14 cellular contexts compared by ENCODE assay signal in the genomic region with DNA sequence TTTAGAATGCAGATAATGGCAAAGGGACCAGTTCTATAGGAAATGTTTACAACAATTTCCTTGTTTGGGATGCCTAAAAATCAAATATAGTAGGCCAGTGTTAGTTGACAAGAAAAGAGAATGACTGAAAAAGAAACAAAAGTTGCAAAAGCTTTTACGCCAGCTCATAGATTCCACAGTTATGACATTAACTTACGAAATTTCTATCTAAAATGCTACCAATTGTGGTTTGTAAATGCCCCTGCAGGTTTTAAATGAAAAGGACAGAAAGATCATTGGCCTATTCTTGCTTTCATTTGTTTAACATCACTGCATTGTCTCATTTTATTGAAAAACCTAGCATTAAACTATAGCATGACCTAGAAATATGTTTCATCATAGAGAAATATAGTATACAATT.
DNase-seq lines count a peak whose midpoint lies in the region; TF ChIP-seq lines count a peak whose summit lies in the region.
"Had no signal": no experiment of that assay in that cellular context is flagged by ENCODE, and none has a peak within 500 bp of the region (broad histone marks: within the 10 kb centered on the region; RNA-seq: fewer than 3 reads in every experiment).

No MANE protein-coding gene starts in this region.

- DNase-seq in activated T-cell treated with anti-CD3 and anti-CD28 coated beads, Interleukin-2, amount 50 U/mL, for 24 hours: no peak
- DNase-seq in activated T-cell treated with anti-CD3 and anti-CD28 coated beads, Interleukin-2, amount 50 U/mL, for 1 hour: no peak
- peak; percentile 15 for DNase-seq in RKO (ENCODE audit: low spot score)
- DNase-seq in dedifferentiated amniotic fluid mesenchymal stem cell (ENCODE audit: extremely low spot score): peak; percentile 89
- no peak for DNase-seq in amygdala (lab: John Stamatoyannopoulos, UW)
- DNase-seq in GM20000 (ENCODE audit: low spot score): no peak
- no peak for DNase-seq in NCI-H510A treated with DMSO at 0.1 percent for 48 hours (lab: John Stamatoyannopoulos, UW)
- DNase-seq: activated CD4-positive, alpha-beta T cell treated with anti-CD3 and anti-CD28 coated beads for 48 hours; activated naive CD4-positive, alpha-beta T cell treated with anti-CD3 and anti-CD28 coated beads, Interleukin-2, amount 50 U/mL, for 16 hours; NCI-H1048; retina; transverse colon had no signal

- H3K36me3 Mint-ChIP-seq in activated T-cell treated with anti-CD3 and anti-CD28 coated beads, Interleukin-2, amount 50 U/mL, for 24 hours (ENCODE audit: low read depth): peaks cover 6% of the 10 kb centered on the region
- peaks cover 12% of the 10 kb centered on the region for H3K36me3 Mint-ChIP-seq in stimulated activated naive CD8-positive, alpha-beta T cell treated with anti-CD3 and anti-CD28 coated beads, Interleukin-15, Interleukin-2, amounts not matched to agents 100 ng/mL and 50 ng/mL, for 24 hours (ENCODE audit: low read depth)

- no peak for TF ChIP-seq CTCF in GM20000 (IDR thresholded peaks at IDR 0.05; ENCODE audit: extremely low read depth, missing control alignments)

- H3K27me3 Mint-ChIP-seq in activated T-cell treated with anti-CD3 and anti-CD28 coated beads, Interleukin-2, amount 50 U/mL, for 24 hours: no peaks in the 10 kb centered on the region
- no peaks in the 10 kb centered on the region for H3K27me3 Mint-ChIP-seq in stimulated activated naive CD8-positive, alpha-beta T cell treated with anti-CD3 and anti-CD28 coated beads, Interleukin-15, Interleukin-2, amounts not matched to agents 100 ng/mL and 50 ng/mL, for 24 hours

- H3K27ac Mint-ChIP-seq in activated T-cell treated with anti-CD3 and anti-CD28 coated beads, Interleukin-2, amount 50 U/mL, for 24 hours: peak overlapping the region; percentile 80
- H3K27ac Mint-ChIP-seq in stimulated activated naive CD8-positive, alpha-beta T cell treated with anti-CD3 and anti-CD28 coated beads, Interleukin-15, Interleukin-2, amounts not matched to agents 100 ng/mL and 50 ng/mL, for 24 hours: peak overlapping the region; percentile 87
- H3K27ac Mint-ChIP-seq: mesothelial cell of epicardium had no signal

- H3K4me3 Mint-ChIP-seq in activated T-cell treated with anti-CD3 and anti-CD28 coated beads, Interleukin-2, amount 50 U/mL, for 24 hours: no peak overlapping the region
- H3K4me3 Mint-ChIP-seq in stimulated activated naive CD8-positive, alpha-beta T cell treated with anti-CD3 and anti-CD28 coated beads, Interleukin-15, Interleukin-2, amounts not matched to agents 100 ng/mL and 50 ng/mL, for 24 hours: no peak overlapping the region
- H3K4me3 Mint-ChIP-seq: mesothelial cell of epicardium had no signal

- peaks cover 15% of the 10 kb centered on the region for H3K4me1 Mint-ChIP-seq in activated T-cell treated with anti-CD3 and anti-CD28 coated beads, Interleukin-2, amount 50 U/mL, for 24 hours (ENCODE audit: low read depth)
- peaks cover 10% of the 10 kb centered on the region for H3K4me1 Mint-ChIP-seq in stimulated activated naive CD8-positive, alpha-beta T cell treated with anti-CD3 and anti-CD28 coated beads, Interleukin-15, Interleukin-2, amounts not matched to agents 100 ng/mL and 50 ng/mL, for 24 hours (ENCODE audit: low read depth)

- peaks cover 5% of the 10 kb centered on the region for H3K9me3 Mint-ChIP-seq in activated T-cell treated with anti-CD3 and anti-CD28 coated beads, Interleukin-2, amount 50 U/mL, for 24 hours
- H3K9me3 Mint-ChIP-seq in stimulated activated naive CD8-positive, alpha-beta T cell treated with anti-CD3 and anti-CD28 coated beads, Interleukin-15, Interleukin-2, amounts not matched to agents 100 ng/mL and 50 ng/mL, for 24 hours: peaks cover 4% of the 10 kb centered on the region

Comparison
In these comparisons a context has a peak if more than half of its experiments do, and no peak if none do; other contexts are left out.
1. DNase-seq: peak in RKO (single experiment) and dedifferentiated amniotic fluid mesenchymal stem cell (single experiment); none in activated T-cell treated with anti-CD3 and anti-CD28 coated beads, Interleukin-2, amount 50 U/mL, for 24 hours (single experiment), activated T-cell treated with anti-CD3 and anti-CD28 coated beads, Interleukin-2, amount 50 U/mL, for 1 hour (single experiment), amygdala (0 of 56), GM20000 (single experiment) and NCI-H510A treated with DMSO at 0.1 percent for 48 hours (single experiment).